ENCODE assay signal across 8 cellular contexts in genomic region chr16:88382491-88383400, GRCh38. TPM values are rescaled to one million over a fixed set of nuclear protein-coding genes. Genes with fewer than 3 reads are reported as not detected.
DNase-seq lines count a peak whose midpoint lies in the region; ATAC-seq and TF ChIP-seq lines count a peak whose summit lies in the region.

A gene with protein sequence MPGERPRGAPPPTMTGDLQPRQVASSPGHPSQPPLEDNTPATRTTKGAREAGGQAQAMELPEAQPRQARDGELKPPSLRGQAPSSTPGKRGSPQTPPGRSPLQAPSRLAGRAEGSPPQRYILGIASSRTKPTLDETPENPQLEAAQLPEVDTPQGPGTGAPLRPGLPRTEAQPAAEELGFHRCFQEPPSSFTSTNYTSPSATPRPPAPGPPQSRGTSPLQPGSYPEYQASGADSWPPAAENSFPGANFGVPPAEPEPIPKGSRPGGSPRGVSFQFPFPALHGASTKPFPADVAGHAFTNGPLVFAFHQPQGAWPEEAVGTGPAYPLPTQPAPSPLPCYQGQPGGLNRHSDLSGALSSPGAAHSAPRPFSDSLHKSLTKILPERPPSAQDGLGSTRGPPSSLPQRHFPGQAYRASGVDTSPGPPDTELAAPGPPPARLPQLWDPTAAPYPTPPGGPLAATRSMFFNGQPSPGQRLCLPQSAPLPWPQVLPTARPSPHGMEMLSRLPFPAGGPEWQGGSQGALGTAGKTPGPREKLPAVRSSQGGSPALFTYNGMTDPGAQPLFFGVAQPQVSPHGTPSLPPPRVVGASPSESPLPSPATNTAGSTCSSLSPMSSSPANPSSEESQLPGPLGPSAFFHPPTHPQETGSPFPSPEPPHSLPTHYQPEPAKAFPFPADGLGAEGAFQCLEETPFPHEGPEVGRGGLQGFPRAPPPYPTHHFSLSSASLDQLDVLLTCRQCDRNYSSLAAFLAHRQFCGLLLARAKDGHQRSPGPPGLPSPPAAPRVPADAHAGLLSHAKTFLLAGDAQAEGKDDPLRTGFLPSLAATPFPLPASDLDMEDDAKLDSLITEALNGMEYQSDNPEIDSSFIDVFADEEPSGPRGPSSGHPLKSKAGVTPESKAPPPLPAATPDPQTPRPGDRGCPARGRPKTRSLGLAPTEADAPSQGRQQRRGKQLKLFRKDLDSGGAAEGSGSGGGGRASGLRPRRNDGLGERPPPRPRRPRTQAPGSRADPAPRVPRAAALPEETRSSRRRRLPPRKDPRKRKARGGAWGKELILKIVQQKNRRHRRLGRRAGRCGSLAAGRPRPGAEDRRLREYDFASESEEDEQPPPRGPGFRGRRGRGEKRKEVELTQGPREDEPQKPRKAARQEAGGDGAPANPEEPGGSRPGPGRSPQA (N-terminal part only) (plus strand): TSS chr16:88382959. CDS start chr16:88427471, 44,512 bp downstream.

- H3K36me3 Mint-ChIP-seq in activated naive CD4-positive, alpha-beta T cell treated with anti-CD3 and anti-CD28 coated beads, Interleukin-2, amount 50 U/mL, for 24 hours, result no peaks in the 10 kb centered on the region

- H3K4me3 ChIP-seq in dorsolateral prefrontal cortex (peak within 1 kb of the TSS in 58 of 59 donors; percentile 15 to 67 (median 48)), lung (no peak within 1 kb of the TSS), urinary bladder (ENCODE audit: low read depth, low read length) (peak within 1 kb of the TSS; percentile 49), A673 (ENCODE audit: low read depth, low read length, poor library complexity, severe bottlenecking) (no peak within 1 kb of the TSS)

- 8 to 15% methylated on average over 52 to 87 of the region's 87 CpGs for WGBS in lung, 2 donors
- WGBS in urinary bladder, result 8% methylated on average over 86 of the region's 87 CpGs

- H3K4me1 Mint-ChIP-seq in activated naive CD4-positive, alpha-beta T cell treated with anti-CD3 and anti-CD28 coated beads, Interleukin-2, amount 50 U/mL, for 24 hours, result peaks cover 4% of the 10 kb centered on the region

- H3K4me1 ChIP-seq in lung (ENCODE audit: control insufficient read depth in 2 of 2, insufficient read depth in 2 of 2, low read length in 2 of 2), result peaks cover 0 to 4% of the 10 kb centered on the region in 2 donors
- no peaks in the 10 kb centered on the region for H3K4me1 ChIP-seq in urinary bladder (ENCODE audit: insufficient read depth)
- no peaks in the 10 kb centered on the region for H3K4me1 ChIP-seq in A673 (ENCODE audit: insufficient read depth, low read length, poor library complexity, severe bottlenecking)

- BruUV-seq in A673 (replicated peaks; lab: Mats Ljungman, UMichigan), result no TSS peak

- POLR2A ChIA-PET in A673 (lab: Charles Lee; ENCODE audit: low non-redundant PET), result no interaction called here

- H3K27me3 ChIP-seq in dorsolateral prefrontal cortex (peaks cover 0 to 40% (median 7%) of the 10 kb centered on the region in 45 donors), lung (ENCODE audit: control insufficient read depth, insufficient read depth) (no peaks in the 10 kb centered on the region), A673 (replicated peaks; ENCODE audit: insufficient read depth, low read depth, low read length, poor library complexity) (peaks cover 61% of the 10 kb centered on the region)

- no peak for DNase-seq in activated naive CD4-positive, alpha-beta T cell treated with Interleukin-2 at 50 U/mL for 16 hours
- peak in 4 of 10 donors; percentile 22 to 51 (median 32) for DNase-seq in dorsolateral prefrontal cortex
- no peak for DNase-seq in lung (ENCODE audit: low spot score)
- DNase-seq in A673 (ENCODE audit: low spot score), result no peak

- TF ChIP-seq CTCF in dorsolateral prefrontal cortex (IDR thresholded peaks at IDR 0.05 in 54 of 56, conservative IDR thresholded peaks at IDR 0.05 in 2 of 56; ENCODE audit: low read depth in 1 of 56, partially characterized antibody in 56 of 56) (no peak), lung (IDR thresholded peaks at IDR 0.05; ENCODE audit: control extremely low read depth, extremely low read depth) (no peak), A673 (conservative IDR thresholded peaks at IDR 0.05; ENCODE audit: low read depth, low read length) (no peak)

- no peaks in the 10 kb centered on the region for H3K36me3 ChIP-seq in lung (ENCODE audit: control insufficient read depth in 2 of 2, insufficient read depth in 2 of 2, low read length in 2 of 2)
- no peaks in the 10 kb centered on the region for H3K36me3 ChIP-seq in urinary bladder (ENCODE audit: insufficient read depth)
- H3K36me3 ChIP-seq in A673 (ENCODE audit: insufficient read depth, low read length, poor library complexity, severe bottlenecking), result no peaks in the 10 kb centered on the region

- ATAC-seq in lung (ENCODE audit: insufficient read depth, low FRiP score) (peak; percentile 44), HG03457 (IDR thresholded peaks at IDR 0.05; ENCODE audit: unreplicated experiment) (no peak), HG03520 (IDR thresholded peaks at IDR 0.05; ENCODE audit: unreplicated experiment) (no peak)

- no peak within 1 kb of the TSS for H3K27ac Mint-ChIP-seq in activated naive CD4-positive, alpha-beta T cell treated with anti-CD3 and anti-CD28 coated beads, Interleukin-2, amount 50 U/mL, for 24 hours

- intact Hi-C loops in dorsolateral prefrontal cortex (cut with DNase I) (loop anchor here in 1 of 2 donors (10.0 kb wide), 2 partner anchors 188 to 428 kb away; partner anchors contain the start of gene BANP), A673 (cut with micrococcal nuclease; ENCODE audit: unreplicated experiment) (no loop called here)

- H3K27ac ChIP-seq in dorsolateral prefrontal cortex, result peak within 1 kb of the TSS in 7 of 59 donors; percentile 18 to 67 (median 41)
- no peak within 1 kb of the TSS for H3K27ac ChIP-seq in lung (ENCODE audit: low read depth in 1 of 2, low read length in 1 of 2)
- no peak within 1 kb of the TSS for H3K27ac ChIP-seq in urinary bladder (ENCODE audit: low read depth)
- no peak within 1 kb of the TSS for H3K27ac ChIP-seq in A673 (ENCODE audit: low read depth, low read length, poor library complexity, severe bottlenecking)

- H3K27me3 Mint-ChIP-seq in activated naive CD4-positive, alpha-beta T cell treated with anti-CD3 and anti-CD28 coated beads, Interleukin-2, amount 50 U/mL, for 24 hours, result peaks cover 20% of the 10 kb centered on the region

- peak within 1 kb of the TSS; percentile 68 for H3K4me3 Mint-ChIP-seq in activated naive CD4-positive, alpha-beta T cell treated with anti-CD3 and anti-CD28 coated beads, Interleukin-2, amount 50 U/mL, for 24 hours

- H3K9me3 ChIP-seq in lung (ENCODE audit: control insufficient read depth in 2 of 2, insufficient read depth in 1 of 2, low read length in 1 of 2) (peaks cover 0 to 4% of the 10 kb centered on the region in 2 donors), A673 (ENCODE audit: low read depth, low read length, poor library complexity, severe bottlenecking) (no peaks in the 10 kb centered on the region)

- no peaks in the 10 kb centered on the region for H3K9me3 Mint-ChIP-seq in activated naive CD4-positive, alpha-beta T cell treated with anti-CD3 and anti-CD28 coated beads, Interleukin-2, amount 50 U/mL, for 24 hours

- CTCF ChIA-PET in A673 (lab: Charles Lee), result no interaction called here

RNA-seq across cellular contexts. Expression of the gene that starts here (rescaled TPM):
- total RNA-seq in dorsolateral prefrontal cortex (10 to 100 TPM in 5 of 120 experiments, 1 to 10 TPM in 115; 2.5 to 11.5 (median 5.7) TPM), lung (1 to 10 TPM; 2.2 to 3.0 TPM), urinary bladder (9.5 TPM), A673 (2021) (0.09 and 0.11 TPM in 2 replicates)
- polyA plus RNA-seq in lung (under 1 TPM; 0.67 to 0.81 TPM), urinary bladder (1.3 TPM)

Comparison
In these comparisons a context has a peak if more than half of its experiments do, and no peak if none do; other contexts are left out.
1. H3K4me3 ChIP-seq: peak in dorsolateral prefrontal cortex (58 of 59) and urinary bladder (single experiment); none in lung (single experiment) and A673 (single experiment).